ENCODE assay signal across 9 cellular contexts in the genomic region with DNA sequence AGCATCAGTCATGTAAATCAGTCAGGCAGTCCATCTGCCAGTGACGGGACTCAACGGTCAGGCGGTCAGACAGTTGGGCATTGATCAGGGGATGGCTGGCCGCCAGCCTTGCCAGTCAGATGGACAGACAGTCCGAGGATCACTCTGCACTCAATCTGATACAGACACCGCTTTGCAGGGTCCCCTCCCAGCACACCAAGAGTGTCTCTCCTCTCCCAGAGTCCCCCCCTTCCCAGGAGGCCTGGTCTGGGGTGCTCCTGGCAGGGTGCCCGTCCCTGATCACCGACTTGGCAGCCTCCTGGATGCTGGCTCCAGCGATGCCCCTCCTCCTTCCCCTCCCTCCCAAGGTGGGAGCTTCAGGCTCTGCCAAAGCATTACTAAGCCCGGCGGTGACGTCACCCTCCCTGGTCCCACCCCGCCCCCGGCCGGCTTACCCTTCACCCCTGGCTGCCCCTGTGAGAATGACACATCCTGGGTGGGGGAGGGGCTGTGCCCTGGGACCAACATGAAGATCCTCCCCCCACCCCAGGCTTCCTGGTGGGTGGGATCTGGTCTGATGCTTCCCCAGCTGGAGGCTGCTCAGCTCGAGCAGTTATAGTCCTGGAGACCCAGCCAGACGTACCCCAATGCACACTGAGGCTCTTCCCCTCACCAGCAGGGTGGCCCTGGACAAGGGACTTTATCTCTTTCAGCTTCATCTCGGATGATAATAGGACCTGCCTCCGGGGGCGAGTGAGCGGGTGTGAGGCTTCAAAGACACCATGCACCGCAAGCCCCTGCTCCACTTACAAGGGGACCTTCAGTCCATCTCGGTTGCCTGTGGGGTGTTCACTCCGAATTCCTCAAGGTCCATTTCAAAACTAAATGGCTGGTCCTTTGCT.
A peak's percentile ranks its signal among the peaks of the same experiment; 100 is the strongest.
DNase-seq lines count a peak whose midpoint lies in the region; ATAC-seq and TF ChIP-seq lines count a peak whose summit lies in the region.
"Had no signal": no experiment of that assay in that cellular context is flagged by ENCODE, and none has a peak within 500 bp of the region (broad histone marks: within the 10 kb centered on the region; RNA-seq: fewer than 3 reads in every experiment).

No MANE protein-coding gene starts in this region.

- no peaks in the 10 kb centered on the region for H3K27me3 ChIP-seq in right cardiac atrium (ENCODE audit: control insufficient read depth, insufficient read depth)
- peaks cover 51% of the 10 kb centered on the region for H3K27me3 ChIP-seq in skeletal muscle satellite cell (ENCODE audit: control insufficient read depth, insufficient read depth, low read length)
- H3K27me3 ChIP-seq: ascending aorta had no signal

- no peaks in the 10 kb centered on the region for H3K36me3 Mint-ChIP-seq in Calu3 (ENCODE audit: insufficient read depth, unreplicated experiment)

- H3K9ac ChIP-seq in skeletal muscle satellite cell (ENCODE audit: low read depth, low read length): no peak overlapping the region

- H3K4me3 ChIP-seq in right cardiac atrium (ENCODE audit: low read length) (no peak overlapping the region), skeletal muscle satellite cell (ENCODE audit: low read length) (no peak overlapping the region)
- H3K4me3 ChIP-seq: ascending aorta had no signal

- DNase-seq in Calu3 (peak; percentile 74), LoVo (ENCODE audit: low spot score) (peak; percentile 27), right cardiac atrium (peak; percentile 90 to 93 (median 92)), NCI-H510A (lab: John Stamatoyannopoulos, UW) (no peak)
- DNase-seq in activated CD8-positive, alpha-beta memory T cell treated with anti-CD3 and anti-CD28 coated beads for 24 hours: peak; percentile 54

- no peaks in the 10 kb centered on the region for H3K9me3 ChIP-seq in right cardiac atrium (ENCODE audit: control insufficient read depth, low read length)
- H3K9me3 ChIP-seq in skeletal muscle satellite cell (replicated peaks; ENCODE audit: low read length): no peaks in the 10 kb centered on the region
- H3K9me3 ChIP-seq: ascending aorta had no signal

- ATAC-seq in right cardiac atrium (peak; percentile 86 to 94), HG03469 (IDR thresholded peaks at IDR 0.05; ENCODE audit: unreplicated experiment) (no peak), GM19452 (IDR thresholded peaks at IDR 0.05; ENCODE audit: unreplicated experiment) (no peak)

- CTCF ChIA-PET in Calu3 (lab: Charles Lee): interaction anchor here (0.6 to 0.8 kb wide), 2 partner anchors 78 to 1679 kb away, joined by 3 read pairs; no protein-coding TSS in a partner anchor

- BruUV-seq in Calu3 (replicated peaks; lab: Mats Ljungman, UMichigan): no TSS peak

- WGBS in right cardiac atrium: 15% methylated on average over 24 of the region's 24 CpGs

- no peak overlapping the region for H3K27ac ChIP-seq in right cardiac atrium (ENCODE audit: low read length)
- H3K27ac ChIP-seq: ascending aorta had no signal

- intact Hi-C loops in Calu3 (cut with micrococcal nuclease; ENCODE audit: unreplicated experiment): no loop called here
- intact Hi-C loops in right cardiac atrium (cut with DNase I): loop anchor here in 2 of 4 donors (5.0 to 10.0 kb wide), 2 partner anchors 90 to 93 kb away; partner anchors contain the start of gene TSPAN18 (in 2 of the 2)

- H3K27ac Mint-ChIP-seq in Calu3 (ENCODE audit: unreplicated experiment): no peak overlapping the region

- H3K4me1 ChIP-seq in right cardiac atrium (ENCODE audit: control insufficient read depth, insufficient read depth, low read length) (peaks cover 13% of the 10 kb centered on the region), skeletal muscle satellite cell (ENCODE audit: control insufficient read depth, insufficient read depth, low read length) (peaks cover 12% of the 10 kb centered on the region)

- H3K4me3 Mint-ChIP-seq in Calu3 (ENCODE audit: low read depth, unreplicated experiment): no peak overlapping the region

- H3K4me1 Mint-ChIP-seq in Calu3 (ENCODE audit: low read depth, unreplicated experiment): no peaks in the 10 kb centered on the region

- no peaks in the 10 kb centered on the region for H3K9me3 Mint-ChIP-seq in Calu3 (ENCODE audit: low read depth, unreplicated experiment)

- no peak for TF ChIP-seq CTCF in Calu3 (IDR thresholded peaks at IDR 0.05; ENCODE audit: unreplicated experiment)

- H3K27me3 Mint-ChIP-seq in Calu3 (ENCODE audit: unreplicated experiment): peaks cover 55% of the 10 kb centered on the region

- H3K36me3 ChIP-seq in skeletal muscle satellite cell (ENCODE audit: insufficient read depth, low read length): no peaks in the 10 kb centered on the region
- H3K36me3 ChIP-seq: ascending aorta had no signal

- peak overlapping the region; percentile 44 for H3K4me2 ChIP-seq in skeletal muscle satellite cell (ENCODE audit: low read length)

Comparison
In these comparisons a context has a peak if more than half of its experiments do, and no peak if none do; other contexts are left out.
1. ATAC-seq: peak in right cardiac atrium (2 of 2); none in HG03469 (single experiment) and GM19452 (single experiment).